In genomic region chr1:29698033-29698432, GRCh38 we compare ENCODE assay signal across 9 cellular contexts.
A peak's percentile ranks its signal among the peaks of the same experiment; 100 is the strongest.
DNase-seq lines count a peak whose midpoint lies in the region; ATAC-seq and TF ChIP-seq lines count a peak whose summit lies in the region.
"Had no signal": no experiment of that assay in that cellular context is flagged by ENCODE, and none has a peak within 500 bp of the region (broad histone marks: within the 10 kb centered on the region; RNA-seq: fewer than 3 reads in every experiment).

No MANE protein-coding gene starts in this region.

- intact Hi-C loops in Right ventricle myocardium inferior (cut with DNase I) (no loop called here), Panc1 (cut with micrococcal nuclease; ENCODE audit: unreplicated experiment) (no loop called here)
- intact Hi-C loops in activated CD8-positive, alpha-beta T cell treated with anti-CD3 and anti-CD28 coated beads for 36 hours (cut with micrococcal nuclease): no loop called here

- WGBS in upper lobe of left lung, 2 donors: 46 to 66% methylated on average over 5 to 7 of the region's 7 CpGs

- TF ChIP-seq EP300 in upper lobe of left lung (IDR thresholded peaks at IDR 0.05): no peak

- H3K9me3 ChIP-seq in cardiac muscle cell (ENCODE audit: low read depth): no peaks in the 10 kb centered on the region
- no peaks in the 10 kb centered on the region for H3K9me3 ChIP-seq in Panc1 (ENCODE audit: control insufficient read depth, insufficient read depth, low read depth, low read length)
- no peaks in the 10 kb centered on the region for H3K9me3 ChIP-seq in upper lobe of left lung

- TF ChIP-seq CTCF in cardiac muscle cell (IDR thresholded peaks at IDR 0.05; ENCODE audit: low read depth, low read length): peak; percentile 81
- TF ChIP-seq CTCF in Panc1 (IDR thresholded peaks at IDR 0.05): peak; percentile 49
- TF ChIP-seq CTCF in fibroblast of mammary gland (conservative IDR thresholded peaks at IDR 0.05; ENCODE audit: control insufficient read depth, insufficient read depth, low read depth, low read length): peak; percentile 79
- TF ChIP-seq CTCF in upper lobe of left lung (IDR thresholded peaks at IDR 0.05): peak in 4 of 6 experiments; percentile 19 to 49 (median 28)
- no peak for TF ChIP-seq CTCF in activated CD8-positive, alpha-beta T cell treated with anti-CD3 and anti-CD28 coated beads for 36 hours (IDR thresholded peaks at IDR 0.05)

- no peak overlapping the region for H3K27ac Mint-ChIP-seq in activated CD8-positive, alpha-beta T cell treated with anti-CD3 and anti-CD28 coated beads for 36 hours
- H3K27ac Mint-ChIP-seq: T-helper 1 cell treated with Interleukin-12 subunit alpha and Interleukin-12 subunit beta and Interleukin-4 antibody, amounts not matched to agents 30 μg/mL and 1 μg/mL, for 36 hours had no signal

- no peaks in the 10 kb centered on the region for H3K36me3 Mint-ChIP-seq in activated CD8-positive, alpha-beta T cell treated with anti-CD3 and anti-CD28 coated beads for 36 hours (ENCODE audit: low read depth)

- no peaks in the 10 kb centered on the region for H3K4me1 Mint-ChIP-seq in activated CD8-positive, alpha-beta T cell treated with anti-CD3 and anti-CD28 coated beads for 36 hours (ENCODE audit: low read depth)

- no peak overlapping the region for H3K4me3 Mint-ChIP-seq in activated CD8-positive, alpha-beta T cell treated with anti-CD3 and anti-CD28 coated beads for 36 hours
- H3K4me3 Mint-ChIP-seq: T-helper 1 cell treated with Interleukin-12 subunit alpha and Interleukin-12 subunit beta and Interleukin-4 antibody, amounts not matched to agents 30 μg/mL and 1 μg/mL, for 36 hours had no signal

- H3K9me3 Mint-ChIP-seq in activated CD8-positive, alpha-beta T cell treated with anti-CD3 and anti-CD28 coated beads for 36 hours: peaks cover 5% of the 10 kb centered on the region
- H3K9me3 Mint-ChIP-seq: T-helper 1 cell treated with Interleukin-12 subunit alpha and Interleukin-12 subunit beta and Interleukin-4 antibody, amounts not matched to agents 30 μg/mL and 1 μg/mL, for 36 hours had no signal

- in situ Hi-C loops in Panc1 (cut with HindIII; ENCODE audit: low pct_unique_long_range_greater_than_20kb, low sequenced_read_pairs): no loop called here

- POLR2A ChIA-PET in Panc1 (lab: Charles Lee): no interaction called here
- POLR2A ChIA-PET in activated CD8-positive, alpha-beta T cell treated with anti-CD3 and anti-CD28 coated beads for 36 hours (lab: Charles Lee): no interaction called here

- CTCF ChIA-PET in Panc1 (lab: Charles Lee): no interaction called here
- CTCF ChIA-PET in activated CD8-positive, alpha-beta T cell treated with anti-CD3 and anti-CD28 coated beads for 36 hours (lab: Charles Lee): no interaction called here

- no TSS peak for BruUV-seq in Panc1 (replicated peaks; lab: Mats Ljungman, UMichigan)

- no peaks in the 10 kb centered on the region for H3K4me1 ChIP-seq in cardiac muscle cell (ENCODE audit: low read depth)
- no peaks in the 10 kb centered on the region for H3K4me1 ChIP-seq in Panc1 (ENCODE audit: control insufficient read depth, insufficient read depth, low read length)
- H3K4me1 ChIP-seq in upper lobe of left lung: peaks cover 0 to 4% (median 0%) of the 10 kb centered on the region in 4 donors

- peaks cover 11% of the 10 kb centered on the region for H3K27me3 Mint-ChIP-seq in activated CD8-positive, alpha-beta T cell treated with anti-CD3 and anti-CD28 coated beads for 36 hours

- ATAC-seq in Right ventricle myocardium inferior: no peak
- ATAC-seq in Panc1: peak; percentile 70
- ATAC-seq in upper lobe of left lung (ENCODE audit: low FRiP score in 2 of 2): peak in 1 of 2 donors; percentile 54
- ATAC-seq in activated CD8-positive, alpha-beta T cell treated with anti-CD3 and anti-CD28 coated beads for 36 hours: no peak
- ATAC-seq in HG02798 (IDR thresholded peaks at IDR 0.05; ENCODE audit: poor library complexity, unreplicated experiment): no peak
- ATAC-seq in GM21786 (IDR thresholded peaks at IDR 0.05; ENCODE audit: unreplicated experiment): no peak

- H3K4me3 ChIP-seq in cardiac muscle cell (no peak overlapping the region), Panc1 (ENCODE audit: low read depth in 2 of 2, low read length in 2 of 2) (no peak overlapping the region), fibroblast of mammary gland (ENCODE audit: control insufficient read depth, low read depth, low read length) (no peak overlapping the region), upper lobe of left lung (no peak overlapping the region)

- H3K27me3 ChIP-seq in cardiac muscle cell (peaks cover 15% of the 10 kb centered on the region), Panc1 (ENCODE audit: control insufficient read depth, insufficient read depth, low read length) (no peaks in the 10 kb centered on the region; the same call in 1 of the 2 replicates), upper lobe of left lung (no peaks in the 10 kb centered on the region)

- TF ChIP-seq POLR2A in upper lobe of left lung (IDR thresholded peaks at IDR 0.05): no peak

- no peak overlapping the region for H3K27ac ChIP-seq in cardiac muscle cell
- no peak overlapping the region for H3K27ac ChIP-seq in Panc1 (ENCODE audit: low read length)
- H3K27ac ChIP-seq in upper lobe of left lung: no peak overlapping the region

- H3K36me3 ChIP-seq in cardiac muscle cell: no peaks in the 10 kb centered on the region
- no peaks in the 10 kb centered on the region for H3K36me3 ChIP-seq in Panc1 (ENCODE audit: control insufficient read depth, insufficient read depth, low read length)
- no peaks in the 10 kb centered on the region for H3K36me3 ChIP-seq in upper lobe of left lung

- DNase-seq in cardiac muscle cell (ENCODE audit: low read depth in 1 of 2, low spot score in 1 of 2): peak; percentile 40 to 82
- no peak for DNase-seq in Right ventricle myocardium inferior (ENCODE audit: missing footprints)
- DNase-seq in Panc1 (ENCODE audit: low read depth, low spot score): no peak
- DNase-seq in fibroblast of mammary gland (ENCODE audit: low read depth): peak; percentile 74
- peak in 1 of 2 donors; percentile 38 for DNase-seq in upper lobe of left lung
- no peak for DNase-seq in activated CD8-positive, alpha-beta T cell treated with anti-CD3 and anti-CD28 coated beads for 36 hours

Comparison
In these comparisons a context has a peak if more than half of its experiments do, and no peak if none do; other contexts are left out.
1. DNase-seq: peak in cardiac muscle cell (2 of 2) and fibroblast of mammary gland (single experiment); none in Right ventricle myocardium inferior (single experiment), Panc1 (single experiment) and activated CD8-positive, alpha-beta T cell treated with anti-CD3 and anti-CD28 coated beads for 36 hours (single experiment).